ENCODE assay signal across 8 cellular contexts in the genomic region with DNA sequence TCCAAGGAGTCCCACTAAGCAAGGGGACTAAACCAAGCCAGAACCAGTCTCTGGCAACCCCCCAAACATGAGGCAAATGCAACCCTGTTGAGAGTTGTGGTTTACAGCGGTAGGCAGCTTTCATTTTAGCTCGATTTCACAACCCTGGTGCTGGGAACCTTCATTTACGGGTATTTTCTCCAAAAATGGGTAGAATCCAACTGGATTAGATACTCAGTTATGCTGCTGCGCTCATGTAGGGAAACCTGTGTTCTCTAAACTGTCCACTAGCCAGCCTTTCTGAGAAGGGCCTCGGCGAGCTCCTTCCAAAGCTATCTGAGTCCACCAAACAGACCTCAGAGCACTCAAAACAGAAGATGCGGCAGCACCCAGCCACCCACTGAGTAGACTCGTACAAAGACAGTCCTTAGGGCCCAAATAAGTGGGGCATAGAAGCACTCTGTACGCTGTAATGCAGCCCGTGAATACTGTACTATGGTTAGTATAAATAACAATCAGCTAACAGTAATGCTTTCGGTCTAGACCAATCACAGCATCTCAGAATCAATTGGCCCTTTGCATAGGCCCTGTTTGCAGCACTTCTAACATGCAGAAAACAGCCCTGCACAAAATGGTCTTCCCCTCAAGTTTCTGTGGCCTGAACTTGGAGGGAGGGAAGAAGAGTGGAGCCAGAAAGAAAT.
DNase-seq lines count a peak whose midpoint lies in the region; ATAC-seq, FAIRE-seq and TF ChIP-seq lines count a peak whose summit lies in the region.

No MANE protein-coding gene starts in this region.

- H3K36me3 ChIP-seq in pancreas, result peaks cover 0 to 5% (median 0%) of the 10 kb centered on the region in 3 donors

- ATAC-seq in CD4-positive, alpha-beta T cell (ENCODE audit: poor library complexity), result peak; percentile 58
- ATAC-seq in GM21360 (IDR thresholded peaks at IDR 0.05; ENCODE audit: unreplicated experiment) (peak; percentile 42), pancreas (peak in 3 of 4 donors; percentile 12 to 48 (median 21))

- peak in 2 of 10 experiments; percentile 51 to 69 for DNase-seq in CD4-positive, alpha-beta T cell
- DNase-seq in Jurkat, Clone E6-1 (ENCODE audit: low read depth, low spot score), result peak; percentile 75
- peak; percentile 66 for DNase-seq in astrocyte of the hippocampus (ENCODE audit: low read depth, low spot score)
- peak in 1 of 6 donors; percentile 13 for DNase-seq in pancreas
- no peak for DNase-seq in NCI-H446 (lab: John Stamatoyannopoulos, UW)
- no peak for DNase-seq in frontal cortex (ENCODE audit: low spot score in 2 of 2)
- DNase-seq in NCI-H1048 (lab: John Stamatoyannopoulos, UW), result no peak

- FAIRE-seq in pancreas (lab: Jason Lieb, UNC) (no peak), frontal cortex (lab: Jason Lieb, UNC) (no peak)

- CTCF ChIA-PET in CD4-positive, alpha-beta T cell (lab: Charles Lee), result interaction anchor here (1.0 to 1.8 kb wide), 5 partner anchors 14 to 193 kb away, joined by 3 to 7 read pairs (median 3); no protein-coding TSS in a partner anchor

- H3K36me3 Mint-ChIP-seq in CD4-positive, alpha-beta T cell (ENCODE audit: low read depth), result peaks cover 99% of the 10 kb centered on the region

- peak overlapping the region; percentile 48 for H3K4me3 ChIP-seq in Jurkat, Clone E6-1 (ENCODE audit: low read length)
- H3K4me3 ChIP-seq in pancreas, result no peak overlapping the region

- no peak for TF ChIP-seq CTCF in CD4-positive, alpha-beta T cell (IDR thresholded peaks at IDR 0.05)
- no peak for TF ChIP-seq CTCF in pancreas (IDR thresholded peaks at IDR 0.05)

- H3K27me3 Mint-ChIP-seq in CD4-positive, alpha-beta T cell, result no peaks in the 10 kb centered on the region

- H3K9me3 Mint-ChIP-seq in CD4-positive, alpha-beta T cell, result no peaks in the 10 kb centered on the region

- WGBS in pancreas, 2 donors, result 88 to 91% methylated on average over 11 of the region's 11 CpGs

- H3K9me3 ChIP-seq in CD4-positive, alpha-beta T cell (ENCODE audit: control insufficient read depth, low read length), result no peaks in the 10 kb centered on the region
- no peaks in the 10 kb centered on the region for H3K9me3 ChIP-seq in pancreas

- peak overlapping the region; percentile 94 for H3K27ac ChIP-seq in CD4-positive, alpha-beta T cell (ENCODE audit: low read depth, low read length)
- H3K27ac ChIP-seq in pancreas, result no peak overlapping the region

- H3K27me3 ChIP-seq in CD4-positive, alpha-beta T cell (ENCODE audit: control insufficient read depth, insufficient read depth, low read length), result no peaks in the 10 kb centered on the region
- H3K27me3 ChIP-seq in pancreas, result no peaks in the 10 kb centered on the region

- POLR2A ChIA-PET in CD4-positive, alpha-beta T cell (lab: Charles Lee), result interaction anchor here (0.8 to 17.8 kb wide), 19 partner anchors 10 to 348 kb away, joined by 3 to 611 read pairs (median 6); no protein-coding TSS in a partner anchor

- H3K4me3 Mint-ChIP-seq in CD4-positive, alpha-beta T cell, result peak overlapping the region; percentile 76

- H3K4me1 ChIP-seq in pancreas, result peaks cover 0 to 13% (median 0%) of the 10 kb centered on the region in 3 donors

- peak overlapping the region; percentile 99 for H3K27ac Mint-ChIP-seq in CD4-positive, alpha-beta T cell

- peaks cover 99% of the 10 kb centered on the region for H3K4me1 Mint-ChIP-seq in CD4-positive, alpha-beta T cell (ENCODE audit: low read depth)

- intact Hi-C loops in CD4-positive, alpha-beta T cell (cut with DNase I, micrococcal nuclease), result loop anchor here (2.0 kb wide), 3 partner anchors 14 to 18 kb away; no protein-coding TSS in a partner anchor
- intact Hi-C loops in pancreas (cut with DNase I), result no loop called here

Comparison
In these comparisons a context has a peak if more than half of its experiments do, and no peak if none do; other contexts are left out.
1. DNase-seq: peak in Jurkat, Clone E6-1 (single experiment) and astrocyte of the hippocampus (single experiment); none in NCI-H446 (0 of 2), frontal cortex (0 of 2) and NCI-H1048 (single experiment).
2. intact Hi-C loops: an anchor here in CD4-positive, alpha-beta T cell (2.0 kb wide); none called in pancreas.
3. Peak in every context shown above with its lines, with median percentiles within 50 percentile points of each other: ATAC-seq.